In the genomic region with DNA sequence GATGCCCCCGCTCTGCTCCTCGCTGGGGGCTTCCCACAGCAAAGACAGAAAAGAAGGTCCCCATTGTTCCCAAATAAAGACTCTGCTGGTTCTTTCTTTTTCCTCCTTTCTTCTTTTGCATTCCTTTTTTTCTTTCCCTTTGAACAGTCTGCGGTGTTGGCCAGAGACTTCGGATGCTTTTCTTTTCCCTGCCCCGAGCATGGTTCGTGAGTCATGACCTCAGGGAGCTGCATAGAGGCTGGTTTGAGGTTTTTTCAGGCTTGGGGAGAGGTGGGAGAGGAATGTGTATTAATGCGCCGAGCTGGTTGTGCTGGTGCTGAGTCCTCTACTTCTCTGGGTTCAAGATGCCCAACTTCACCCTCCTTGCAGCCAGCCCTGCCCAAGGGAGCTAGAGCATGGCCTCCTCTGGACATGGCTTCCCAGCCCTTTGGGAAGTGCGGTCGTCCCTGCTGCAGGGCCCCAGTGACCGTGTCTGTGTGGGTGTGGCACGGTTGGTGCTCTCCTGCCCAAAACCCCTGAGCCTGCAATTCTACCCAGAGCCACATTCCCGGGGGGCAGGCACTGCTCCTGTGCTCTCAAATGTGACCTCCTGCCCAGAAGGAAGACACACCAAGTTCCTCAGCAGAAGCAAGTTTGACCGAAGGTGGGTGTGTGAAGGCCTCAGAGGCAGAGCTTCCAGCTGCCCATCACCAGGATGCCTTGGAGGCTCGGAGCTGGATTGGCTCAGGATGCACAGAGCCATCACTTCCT, we compare ENCODE assay signal across 10 cellular contexts.
DNase-seq lines count a peak whose midpoint lies in the region; FAIRE-seq and TF ChIP-seq lines count a peak whose summit lies in the region.
"Had no signal": no experiment of that assay in that cellular context is flagged by ENCODE, and none has a peak within 500 bp of the region (broad histone marks: within the 10 kb centered on the region; RNA-seq: fewer than 3 reads in every experiment).

No MANE protein-coding gene starts in this region.

- H3K4me3 ChIP-seq in fibroblast of mammary gland (ENCODE audit: control insufficient read depth, low read depth, low read length) (no peak overlapping the region), foreskin fibroblast (ENCODE audit: low read depth in 1 of 2, low read length in 2 of 2) (no peak overlapping the region)

- TF ChIP-seq POLR2A in H54 (IDR thresholded peaks at IDR 0.05; ENCODE audit: low read depth, low read length) = no peak

- TF ChIP-seq CTCF in fibroblast of mammary gland (conservative IDR thresholded peaks at IDR 0.05; ENCODE audit: control insufficient read depth, insufficient read depth, low read depth, low read length) (no peak), foreskin fibroblast (IDR thresholded peaks at IDR 0.05; ENCODE audit: low read depth, low read length) (no peak)

- peak; percentile 11 for FAIRE-seq in H54 (lab: Jason Lieb, UNC)
- FAIRE-seq: G401.6 had no signal

- DNase-seq in H54 (ENCODE audit: insufficient read length, low spot score) (peak; percentile 68), T1000 (lab: John Stamatoyannopoulos, UW) (peak; percentile 66), fibroblast of mammary gland (ENCODE audit: low read depth) (peak; percentile 58), stromal cell of bone marrow (ENCODE audit: low read depth) (peak; percentile 70), RPMI8226 (no peak), foreskin fibroblast (no peak), NCI-H1105 (lab: John Stamatoyannopoulos, UW) (no peak)
- DNase-seq: naive B cell; stimulated activated CD4-positive, alpha-beta T cell treated with anti-CD3 and anti-CD28 coated beads, Interleukin-12 subunit alpha, Interleukin-12 subunit beta, amount 100 ng/mL, for 4 hours had no signal

Comparison
In these comparisons a context has a peak if more than half of its experiments do, and no peak if none do; other contexts are left out.
1. DNase-seq: peak in H54 (single experiment), T1000 (single experiment), fibroblast of mammary gland (single experiment) and stromal cell of bone marrow (single experiment); none in RPMI8226 (single experiment), foreskin fibroblast (0 of 2) and NCI-H1105 (single experiment).